Comparison of ENCODE assay signal across 1 cellular context in the genomic region with DNA sequence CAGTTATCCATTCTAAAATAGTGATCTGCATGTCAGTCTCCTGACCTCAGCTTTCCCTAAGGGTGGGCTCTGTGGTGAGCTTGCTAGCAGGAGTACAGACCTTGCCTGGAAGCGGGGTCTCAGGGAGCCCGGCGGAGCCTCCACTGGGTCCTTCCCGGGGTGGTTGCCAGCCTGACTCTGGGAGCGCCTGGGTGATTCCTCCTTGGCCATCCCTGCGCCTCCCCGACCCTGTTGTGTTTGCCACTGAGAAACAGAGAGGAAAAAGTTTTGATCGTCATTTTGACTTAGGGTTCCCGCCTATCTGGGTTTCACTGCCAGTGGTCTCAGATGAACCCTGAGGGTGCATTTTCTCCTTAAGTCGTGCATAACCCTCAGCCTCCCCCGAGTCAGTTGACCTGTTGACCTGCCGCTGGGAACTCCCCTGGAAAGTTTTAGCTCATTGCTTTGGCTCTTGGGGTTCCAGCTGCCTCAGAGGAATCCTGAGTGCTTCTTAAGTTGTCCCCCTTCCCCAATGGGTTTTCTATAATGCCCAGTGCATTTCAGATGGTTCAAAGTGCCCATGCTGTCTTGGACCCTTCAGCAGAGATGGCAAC.
TF ChIP-seq lines count a peak whose summit lies in the region.

No MANE protein-coding gene starts in this region.

TF ChIP-seq in WTC11, 78 proteins besides CTCF, POLR2A, EP300 and RAD21 (continued from another document):
- TF ChIP-seq, protein P1, sequence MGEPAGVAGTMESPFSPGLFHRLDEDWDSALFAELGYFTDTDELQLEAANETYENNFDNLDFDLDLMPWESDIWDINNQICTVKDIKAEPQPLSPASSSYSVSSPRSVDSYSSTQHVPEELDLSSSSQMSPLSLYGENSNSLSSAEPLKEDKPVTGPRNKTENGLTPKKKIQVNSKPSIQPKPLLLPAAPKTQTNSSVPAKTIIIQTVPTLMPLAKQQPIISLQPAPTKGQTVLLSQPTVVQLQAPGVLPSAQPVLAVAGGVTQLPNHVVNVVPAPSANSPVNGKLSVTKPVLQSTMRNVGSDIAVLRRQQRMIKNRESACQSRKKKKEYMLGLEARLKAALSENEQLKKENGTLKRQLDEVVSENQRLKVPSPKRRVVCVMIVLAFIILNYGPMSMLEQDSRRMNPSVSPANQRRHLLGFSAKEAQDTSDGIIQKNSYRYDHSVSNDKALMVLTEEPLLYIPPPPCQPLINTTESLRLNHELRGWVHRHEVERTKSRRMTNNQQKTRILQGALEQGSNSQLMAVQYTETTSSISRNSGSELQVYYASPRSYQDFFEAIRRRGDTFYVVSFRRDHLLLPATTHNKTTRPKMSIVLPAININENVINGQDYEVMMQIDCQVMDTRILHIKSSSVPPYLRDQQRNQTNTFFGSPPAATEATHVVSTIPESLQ (CRISPR knock-in tag; IDR thresholded peaks at IDR 0.05) = no peak
- TF ChIP-seq, protein P2, sequence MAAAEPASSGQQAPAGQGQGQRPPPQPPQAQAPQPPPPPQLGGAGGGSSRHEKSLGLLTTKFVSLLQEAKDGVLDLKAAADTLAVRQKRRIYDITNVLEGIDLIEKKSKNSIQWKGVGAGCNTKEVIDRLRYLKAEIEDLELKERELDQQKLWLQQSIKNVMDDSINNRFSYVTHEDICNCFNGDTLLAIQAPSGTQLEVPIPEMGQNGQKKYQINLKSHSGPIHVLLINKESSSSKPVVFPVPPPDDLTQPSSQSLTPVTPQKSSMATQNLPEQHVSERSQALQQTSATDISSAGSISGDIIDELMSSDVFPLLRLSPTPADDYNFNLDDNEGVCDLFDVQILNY (CRISPR knock-in tag; IDR thresholded peaks at IDR 0.05) = no peak
- TF ChIP-seq HMGA2 (CRISPR knock-in tag; IDR thresholded peaks at IDR 0.05) (no peak), ZNF396 (CRISPR knock-in tag; IDR thresholded peaks at IDR 0.05; ENCODE audit: borderline replicate concordance) (no peak)
- TF ChIP-seq, protein P3, sequence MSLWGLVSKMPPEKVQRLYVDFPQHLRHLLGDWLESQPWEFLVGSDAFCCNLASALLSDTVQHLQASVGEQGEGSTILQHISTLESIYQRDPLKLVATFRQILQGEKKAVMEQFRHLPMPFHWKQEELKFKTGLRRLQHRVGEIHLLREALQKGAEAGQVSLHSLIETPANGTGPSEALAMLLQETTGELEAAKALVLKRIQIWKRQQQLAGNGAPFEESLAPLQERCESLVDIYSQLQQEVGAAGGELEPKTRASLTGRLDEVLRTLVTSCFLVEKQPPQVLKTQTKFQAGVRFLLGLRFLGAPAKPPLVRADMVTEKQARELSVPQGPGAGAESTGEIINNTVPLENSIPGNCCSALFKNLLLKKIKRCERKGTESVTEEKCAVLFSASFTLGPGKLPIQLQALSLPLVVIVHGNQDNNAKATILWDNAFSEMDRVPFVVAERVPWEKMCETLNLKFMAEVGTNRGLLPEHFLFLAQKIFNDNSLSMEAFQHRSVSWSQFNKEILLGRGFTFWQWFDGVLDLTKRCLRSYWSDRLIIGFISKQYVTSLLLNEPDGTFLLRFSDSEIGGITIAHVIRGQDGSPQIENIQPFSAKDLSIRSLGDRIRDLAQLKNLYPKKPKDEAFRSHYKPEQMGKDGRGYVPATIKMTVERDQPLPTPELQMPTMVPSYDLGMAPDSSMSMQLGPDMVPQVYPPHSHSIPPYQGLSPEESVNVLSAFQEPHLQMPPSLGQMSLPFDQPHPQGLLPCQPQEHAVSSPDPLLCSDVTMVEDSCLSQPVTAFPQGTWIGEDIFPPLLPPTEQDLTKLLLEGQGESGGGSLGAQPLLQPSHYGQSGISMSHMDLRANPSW (CRISPR knock-in tag; conservative IDR thresholded peaks at IDR 0.05; ENCODE audit: low read depth) = no peak
TF ChIP-seq in WTC11: peak in this region for 0.
